Comparison of ENCODE assay signal across 24 cellular contexts in genomic region chr22:25624486-25624885, GRCh38.
A peak's percentile ranks its signal among the peaks of the same experiment; 100 is the strongest.
DNase-seq lines count a peak whose midpoint lies in the region; ATAC-seq, FAIRE-seq and TF ChIP-seq lines count a peak whose summit lies in the region.
"Had no signal": no experiment of that assay in that cellular context is flagged by ENCODE, and none has a peak within 500 bp of the region (broad histone marks: within the 10 kb centered on the region; RNA-seq: fewer than 3 reads in every experiment).

No MANE protein-coding gene starts in this region.

- POLR2A ChIA-PET in activated CD4-positive, alpha-beta memory T cell treated with anti-CD3 and anti-CD28 coated beads for 36 hours (lab: Charles Lee) = no interaction called here
- POLR2A ChIA-PET in HEK293T (lab: Yijun Ruan, JAX) = no interaction called here

- H3K36me3 Mint-ChIP-seq in activated T-cell treated with anti-CD3 and anti-CD28 coated beads, Interleukin-2, amount 50 U/mL, for 72 hours (ENCODE audit: insufficient read depth in 2 of 2) = peaks cover 5 to 11% of the 10 kb centered on the region in 2 donors
- peaks cover 4% of the 10 kb centered on the region for H3K36me3 Mint-ChIP-seq in activated CD4-positive, alpha-beta memory T cell treated with anti-CD3 and anti-CD28 coated beads for 36 hours
- H3K36me3 Mint-ChIP-seq in stimulated activated memory B cell treated with anti-CD40 and anti-IgM and Interleukin-4, amounts not matched to agents 10 μg/mL and 1 μg/mL and 100 μg/mL, for 72 hours = peaks cover 46% of the 10 kb centered on the region

- peaks cover 42% of the 10 kb centered on the region for H3K4me1 Mint-ChIP-seq in activated T-cell treated with anti-CD3 and anti-CD28 coated beads, Interleukin-2, amount 50 U/mL, for 72 hours (ENCODE audit: low read depth)
- peaks cover 16% of the 10 kb centered on the region for H3K4me1 Mint-ChIP-seq in activated CD4-positive, alpha-beta memory T cell treated with anti-CD3 and anti-CD28 coated beads for 36 hours (ENCODE audit: low read depth)
- H3K4me1 Mint-ChIP-seq in stimulated activated memory B cell treated with anti-CD40 and anti-IgM and Interleukin-4, amounts not matched to agents 10 μg/mL and 1 μg/mL and 100 μg/mL, for 72 hours = peaks cover 52% of the 10 kb centered on the region

- H3K27ac Mint-ChIP-seq in activated T-cell treated with anti-CD3 and anti-CD28 coated beads, Interleukin-2, amount 50 U/mL, for 72 hours = no peak overlapping the region
- H3K27ac Mint-ChIP-seq in activated CD4-positive, alpha-beta memory T cell treated with anti-CD3 and anti-CD28 coated beads for 36 hours = no peak overlapping the region
- H3K27ac Mint-ChIP-seq in stimulated activated memory B cell treated with anti-CD40 and anti-IgM and Interleukin-4, amounts not matched to agents 10 μg/mL and 1 μg/mL and 100 μg/mL, for 72 hours = peak overlapping the region; percentile 69
- H3K27ac Mint-ChIP-seq: CD4-positive, alpha-beta T cell; H9 had no signal

- ATAC-seq in activated T-cell treated with anti-CD3 and anti-CD28 coated beads, Interleukin-2, amount 50 U/mL, for 72 hours (replicated peaks in 1 of 2) = peak; percentile 66 to 76
- no peak for ATAC-seq in stimulated activated memory B cell treated with anti-CD40 and anti-IgM and Interleukin-4, amounts not matched to agents 10 μg/mL and 1 μg/mL and 100 μg/mL, for 72 hours
- no peak for ATAC-seq in GM21360 (IDR thresholded peaks at IDR 0.05; ENCODE audit: unreplicated experiment)
- ATAC-seq: A549, Panc1 had no signal

- DNase-seq in activated T-cell treated with anti-CD3 and anti-CD28 coated beads, Interleukin-2, amount 50 U/mL, for 72 hours = peak in 1 of 2 donors; percentile 12
- DNase-seq in activated T-cell treated with anti-CD3 and anti-CD28 coated beads, Interleukin-2, amount 50 U/mL, for 1 hour = no peak
- DNase-seq in GM19239 (ENCODE audit: insufficient read length, low spot score) (no peak), HEK293T (ENCODE audit: extremely low spot score) (no peak)
- peak; percentile 44 for DNase-seq in activated CD4-positive, alpha-beta memory T cell treated with anti-CD3 and anti-CD28 coated beads for 36 hours
- DNase-seq: BE2C; CD4-positive, alpha-beta T cell; COR-L47; DMS79; GM23248; H9; MV-4-11; NCI-H1105 treated with DMSO at 0.1 percent for 48 hours; NCI-H2029 treated with DMSO at 0.1 percent for 48 hours; NCI-H2171; NCI-H345; NCI-H524; NCI-H774; NK-92 treated with Interleukin-12 subunit alpha and Interleukin-12 subunit beta, amount 100 ng/mL, for 24 hours; SIG-M5 had no signal

- peaks cover 0 to 2% of the 10 kb centered on the region in 2 donors for H3K9me3 Mint-ChIP-seq in activated T-cell treated with anti-CD3 and anti-CD28 coated beads, Interleukin-2, amount 50 U/mL, for 72 hours
- H3K9me3 Mint-ChIP-seq in activated CD4-positive, alpha-beta memory T cell treated with anti-CD3 and anti-CD28 coated beads for 36 hours = peaks cover 2% of the 10 kb centered on the region
- H3K9me3 Mint-ChIP-seq in stimulated activated memory B cell treated with anti-CD40 and anti-IgM and Interleukin-4, amounts not matched to agents 10 μg/mL and 1 μg/mL and 100 μg/mL, for 72 hours = peaks cover 3% of the 10 kb centered on the region
- H3K9me3 Mint-ChIP-seq: CD4-positive, alpha-beta T cell; H9 had no signal

- CTCF ChIA-PET in activated CD4-positive, alpha-beta memory T cell treated with anti-CD3 and anti-CD28 coated beads for 36 hours (lab: Charles Lee) = interaction anchor here (0.6 to 1.3 kb wide), 3 partner anchors 52 to 162 kb away, joined by 3 read pairs; no protein-coding TSS in a partner anchor
- CTCF ChIA-PET in HEK293T (lab: Yijun Ruan, JAX) = no interaction called here

- intact Hi-C loops in activated CD4-positive, alpha-beta memory T cell treated with anti-CD3 and anti-CD28 coated beads for 36 hours (cut with micrococcal nuclease) = loop anchor here (5.0 kb wide), 2 partner anchors 123 to 537 kb away; no protein-coding TSS in a partner anchor

- peak; percentile 33 for FAIRE-seq in GM19239 (lab: Jason Lieb, UNC)
- FAIRE-seq: A549 had no signal

- H3K27me3 Mint-ChIP-seq in activated T-cell treated with anti-CD3 and anti-CD28 coated beads, Interleukin-2, amount 50 U/mL, for 72 hours (ENCODE audit: low read depth) = no peaks in the 10 kb centered on the region
- peaks cover 8% of the 10 kb centered on the region for H3K27me3 Mint-ChIP-seq in activated CD4-positive, alpha-beta memory T cell treated with anti-CD3 and anti-CD28 coated beads for 36 hours
- no peaks in the 10 kb centered on the region for H3K27me3 Mint-ChIP-seq in stimulated activated memory B cell treated with anti-CD40 and anti-IgM and Interleukin-4, amounts not matched to agents 10 μg/mL and 1 μg/mL and 100 μg/mL, for 72 hours
- H3K27me3 Mint-ChIP-seq: CD4-positive, alpha-beta T cell had no signal

- peak overlapping the region; percentile 17 to 38 for H3K4me3 Mint-ChIP-seq in activated T-cell treated with anti-CD3 and anti-CD28 coated beads, Interleukin-2, amount 50 U/mL, for 72 hours
- no peak overlapping the region for H3K4me3 Mint-ChIP-seq in activated CD4-positive, alpha-beta memory T cell treated with anti-CD3 and anti-CD28 coated beads for 36 hours
- H3K4me3 Mint-ChIP-seq in stimulated activated memory B cell treated with anti-CD40 and anti-IgM and Interleukin-4, amounts not matched to agents 10 μg/mL and 1 μg/mL and 100 μg/mL, for 72 hours = no peak overlapping the region
- H3K4me3 Mint-ChIP-seq: CD4-positive, alpha-beta T cell had no signal

TF ChIP-seq in HEK293T, 16 proteins besides CTCF, POLR2A, EP300 and RAD21:
- no peak for TF ChIP-seq ARNT (IDR thresholded peaks at IDR 0.05)
- TF ChIP-seq, protein P1, sequence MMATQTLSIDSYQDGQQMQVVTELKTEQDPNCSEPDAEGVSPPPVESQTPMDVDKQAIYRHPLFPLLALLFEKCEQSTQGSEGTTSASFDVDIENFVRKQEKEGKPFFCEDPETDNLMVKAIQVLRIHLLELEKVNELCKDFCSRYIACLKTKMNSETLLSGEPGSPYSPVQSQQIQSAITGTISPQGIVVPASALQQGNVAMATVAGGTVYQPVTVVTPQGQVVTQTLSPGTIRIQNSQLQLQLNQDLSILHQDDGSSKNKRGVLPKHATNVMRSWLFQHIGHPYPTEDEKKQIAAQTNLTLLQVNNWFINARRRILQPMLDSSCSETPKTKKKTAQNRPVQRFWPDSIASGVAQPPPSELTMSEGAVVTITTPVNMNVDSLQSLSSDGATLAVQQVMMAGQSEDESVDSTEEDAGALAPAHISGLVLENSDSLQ (IDR thresholded peaks at IDR 0.05) = no peak
- no peak for TF ChIP-seq ZNF384 (IDR thresholded peaks at IDR 0.05)
- no peak for TF ChIP-seq ELF4 (IDR thresholded peaks at IDR 0.05)
- TF ChIP-seq FOXK2 (IDR thresholded peaks at IDR 0.05) = no peak
- no peak for TF ChIP-seq HDGF (IDR thresholded peaks at IDR 0.05; ENCODE audit: borderline replicate concordance)
- TF ChIP-seq NFRKB (IDR thresholded peaks at IDR 0.05) = no peak
- no peak for TF ChIP-seq SP1 (IDR thresholded peaks at IDR 0.05)
- TF ChIP-seq CTBP1 (IDR thresholded peaks at IDR 0.05; ENCODE audit: borderline replicate concordance) = no peak

Comparison
In these comparisons a context has a peak if more than half of its experiments do, and no peak if none do; other contexts are left out.
1. ATAC-seq: peak in activated T-cell treated with anti-CD3 and anti-CD28 coated beads, Interleukin-2, amount 50 U/mL, for 72 hours (2 of 2); none in stimulated activated memory B cell treated with anti-CD40 and anti-IgM and Interleukin-4, amounts not matched to agents 10 μg/mL and 1 μg/mL and 100 μg/mL, for 72 hours (single experiment) and GM21360 (single experiment).
2. H3K4me3 Mint-ChIP-seq: peak in activated T-cell treated with anti-CD3 and anti-CD28 coated beads, Interleukin-2, amount 50 U/mL, for 72 hours (2 of 2); none in activated CD4-positive, alpha-beta memory T cell treated with anti-CD3 and anti-CD28 coated beads for 36 hours (single experiment) and stimulated activated memory B cell treated with anti-CD40 and anti-IgM and Interleukin-4, amounts not matched to agents 10 μg/mL and 1 μg/mL and 100 μg/mL, for 72 hours (single experiment).